Comparison of ENCODE assay signal across 8 cellular contexts in genomic region chr11:128497057-128497957, GRCh38.
DNase-seq lines count a peak whose midpoint lies in the region; ATAC-seq and TF ChIP-seq lines count a peak whose summit lies in the region.

No MANE protein-coding gene starts in this region.

- H3K4me3 Mint-ChIP-seq in WTC11: no peak overlapping the region

- 17 to 18% methylated on average over 6 to 8 of the region's 10 CpGs for WGBS in gastroesophageal sphincter (ENCODE audit: low coverage in 1 of 2), 2 donors

- TF ChIP-seq POLR2A in gastroesophageal sphincter (IDR thresholded peaks at IDR 0.05): no peak

- no peak for TF ChIP-seq CTCF in WTC11 (IDR thresholded peaks at IDR 0.05)
- no peak for TF ChIP-seq CTCF in gastroesophageal sphincter (IDR thresholded peaks at IDR 0.05)

- no peaks in the 10 kb centered on the region for H3K27me3 ChIP-seq in gastroesophageal sphincter

- H3K4me1 Mint-ChIP-seq in WTC11: peaks cover 42% of the 10 kb centered on the region

- H3K9me3 ChIP-seq in gastroesophageal sphincter: no peaks in the 10 kb centered on the region

- TF ChIP-seq EP300 in gastroesophageal sphincter (IDR thresholded peaks at IDR 0.05): no peak

- no peaks in the 10 kb centered on the region for H3K36me3 ChIP-seq in gastroesophageal sphincter

- POLR2A ChIA-PET in WTC11 (lab: Charles Lee): no interaction called here

- peak overlapping the region; percentile 43 to 81 (median 74) for H3K27ac ChIP-seq in gastroesophageal sphincter

- ATAC-seq in GM19468 (IDR thresholded peaks at IDR 0.05; ENCODE audit: extremely low read depth, unreplicated experiment) (peak; percentile 47), HG03571 (IDR thresholded peaks at IDR 0.05; ENCODE audit: unreplicated experiment) (peak; percentile 79), WTC11 (peak; percentile 49), gastroesophageal sphincter (peak; percentile 74)

- no peaks in the 10 kb centered on the region; the same call in 1 of the 2 replicates for H3K36me3 Mint-ChIP-seq in WTC11

- no peaks in the 10 kb centered on the region for H3K27me3 Mint-ChIP-seq in WTC11 (ENCODE audit: low read depth)

- peak overlapping the region; percentile 5 to 35 for H3K4me3 ChIP-seq in gastroesophageal sphincter

- peaks cover 15 to 98% (median 63%) of the 10 kb centered on the region in 3 donors for H3K4me1 ChIP-seq in gastroesophageal sphincter

- peaks cover 7% of the 10 kb centered on the region for H3K9me3 Mint-ChIP-seq in WTC11

- CTCF ChIA-PET in WTC11 (lab: Charles Lee): interaction anchor here (1.1 to 1.6 kb wide), 4 partner anchors 9 to 135 kb away, joined by 3 to 6 read pairs (median 4); no protein-coding TSS in a partner anchor

- peak; percentile 62 for DNase-seq in ELF-1 (ENCODE audit: low read depth, low spot score)
- no peak for DNase-seq in WTC11 (ENCODE audit: low spot score)
- DNase-seq in smooth muscle cell of the brain vasculature (ENCODE audit: low read depth, low spot score): peak; percentile 98
- DNase-seq in HUDEP-2 (lab: John Stamatoyannopoulos, UW; ENCODE audit: unreplicated experiment in 76 of 76): no peak
- no peak for DNase-seq in stimulated activated CD4-positive, alpha-beta T cell treated with anti-CD3 and anti-CD28 coated beads, Interleukin-4, amount 100 ng/mL, for 4 hours

- peak overlapping the region; percentile 51 for H3K27ac Mint-ChIP-seq in WTC11

TF ChIP-seq in WTC11, 78 proteins besides CTCF, POLR2A, EP300 and RAD21:
- TF ChIP-seq JAZF1 (CRISPR knock-in tag; IDR thresholded peaks at IDR 0.05) (no peak), ATF2 (CRISPR knock-in tag; IDR thresholded peaks at IDR 0.05; ENCODE audit: borderline replicate concordance, low read depth) (no peak), JUN (CRISPR knock-in tag; IDR thresholded peaks at IDR 0.05) (no peak), FOXP4 (CRISPR knock-in tag; IDR thresholded peaks at IDR 0.05) (no peak), MYBL2 (CRISPR knock-in tag; IDR thresholded peaks at IDR 0.05) (no peak), PRDM15 (CRISPR knock-in tag; IDR thresholded peaks at IDR 0.05) (peak; percentile 66), SP1 (CRISPR knock-in tag; conservative IDR thresholded peaks at IDR 0.05) (no peak), USF1 (CRISPR knock-in tag; IDR thresholded peaks at IDR 0.05) (no peak), ZNF425 (CRISPR knock-in tag; conservative IDR thresholded peaks at IDR 0.05) (no peak)

Comparison
In these comparisons a context has a peak if more than half of its experiments do, and no peak if none do; other contexts are left out.
1. DNase-seq: peak in ELF-1 (single experiment) and smooth muscle cell of the brain vasculature (single experiment); none in WTC11 (single experiment), HUDEP-2 (0 of 76) and stimulated activated CD4-positive, alpha-beta T cell treated with anti-CD3 and anti-CD28 coated beads, Interleukin-4, amount 100 ng/mL, for 4 hours (0 of 2).
2. Peak in every context shown above with its lines, with median percentiles within 50 percentile points of each other: ATAC-seq.